In the genomic region with DNA sequence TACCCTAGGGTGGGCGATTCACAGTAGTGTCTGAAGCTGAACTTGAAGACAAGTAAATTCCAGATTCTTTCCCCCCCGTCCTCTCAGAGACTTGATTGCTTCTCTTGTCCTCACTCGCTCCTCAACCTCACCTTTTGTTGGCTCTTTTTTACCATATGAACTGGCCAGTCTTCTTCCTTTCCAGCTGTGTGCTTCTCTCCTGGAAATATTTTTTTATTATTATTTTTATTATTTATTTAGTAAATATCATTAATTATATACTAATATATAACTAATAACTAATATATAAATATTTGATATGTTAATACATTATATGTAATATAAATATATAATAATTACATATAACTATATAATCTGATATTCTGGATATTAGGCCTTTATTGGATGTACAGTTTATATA, we compare ENCODE assay signal across 1 cellular context.
TF ChIP-seq lines count a peak whose summit lies in the region.

No MANE protein-coding gene starts in this region.

TF ChIP-seq in GM23338, 12 proteins besides CTCF, POLR2A, EP300 and RAD21 (continued from another document):
- TF ChIP-seq, protein P1, sequence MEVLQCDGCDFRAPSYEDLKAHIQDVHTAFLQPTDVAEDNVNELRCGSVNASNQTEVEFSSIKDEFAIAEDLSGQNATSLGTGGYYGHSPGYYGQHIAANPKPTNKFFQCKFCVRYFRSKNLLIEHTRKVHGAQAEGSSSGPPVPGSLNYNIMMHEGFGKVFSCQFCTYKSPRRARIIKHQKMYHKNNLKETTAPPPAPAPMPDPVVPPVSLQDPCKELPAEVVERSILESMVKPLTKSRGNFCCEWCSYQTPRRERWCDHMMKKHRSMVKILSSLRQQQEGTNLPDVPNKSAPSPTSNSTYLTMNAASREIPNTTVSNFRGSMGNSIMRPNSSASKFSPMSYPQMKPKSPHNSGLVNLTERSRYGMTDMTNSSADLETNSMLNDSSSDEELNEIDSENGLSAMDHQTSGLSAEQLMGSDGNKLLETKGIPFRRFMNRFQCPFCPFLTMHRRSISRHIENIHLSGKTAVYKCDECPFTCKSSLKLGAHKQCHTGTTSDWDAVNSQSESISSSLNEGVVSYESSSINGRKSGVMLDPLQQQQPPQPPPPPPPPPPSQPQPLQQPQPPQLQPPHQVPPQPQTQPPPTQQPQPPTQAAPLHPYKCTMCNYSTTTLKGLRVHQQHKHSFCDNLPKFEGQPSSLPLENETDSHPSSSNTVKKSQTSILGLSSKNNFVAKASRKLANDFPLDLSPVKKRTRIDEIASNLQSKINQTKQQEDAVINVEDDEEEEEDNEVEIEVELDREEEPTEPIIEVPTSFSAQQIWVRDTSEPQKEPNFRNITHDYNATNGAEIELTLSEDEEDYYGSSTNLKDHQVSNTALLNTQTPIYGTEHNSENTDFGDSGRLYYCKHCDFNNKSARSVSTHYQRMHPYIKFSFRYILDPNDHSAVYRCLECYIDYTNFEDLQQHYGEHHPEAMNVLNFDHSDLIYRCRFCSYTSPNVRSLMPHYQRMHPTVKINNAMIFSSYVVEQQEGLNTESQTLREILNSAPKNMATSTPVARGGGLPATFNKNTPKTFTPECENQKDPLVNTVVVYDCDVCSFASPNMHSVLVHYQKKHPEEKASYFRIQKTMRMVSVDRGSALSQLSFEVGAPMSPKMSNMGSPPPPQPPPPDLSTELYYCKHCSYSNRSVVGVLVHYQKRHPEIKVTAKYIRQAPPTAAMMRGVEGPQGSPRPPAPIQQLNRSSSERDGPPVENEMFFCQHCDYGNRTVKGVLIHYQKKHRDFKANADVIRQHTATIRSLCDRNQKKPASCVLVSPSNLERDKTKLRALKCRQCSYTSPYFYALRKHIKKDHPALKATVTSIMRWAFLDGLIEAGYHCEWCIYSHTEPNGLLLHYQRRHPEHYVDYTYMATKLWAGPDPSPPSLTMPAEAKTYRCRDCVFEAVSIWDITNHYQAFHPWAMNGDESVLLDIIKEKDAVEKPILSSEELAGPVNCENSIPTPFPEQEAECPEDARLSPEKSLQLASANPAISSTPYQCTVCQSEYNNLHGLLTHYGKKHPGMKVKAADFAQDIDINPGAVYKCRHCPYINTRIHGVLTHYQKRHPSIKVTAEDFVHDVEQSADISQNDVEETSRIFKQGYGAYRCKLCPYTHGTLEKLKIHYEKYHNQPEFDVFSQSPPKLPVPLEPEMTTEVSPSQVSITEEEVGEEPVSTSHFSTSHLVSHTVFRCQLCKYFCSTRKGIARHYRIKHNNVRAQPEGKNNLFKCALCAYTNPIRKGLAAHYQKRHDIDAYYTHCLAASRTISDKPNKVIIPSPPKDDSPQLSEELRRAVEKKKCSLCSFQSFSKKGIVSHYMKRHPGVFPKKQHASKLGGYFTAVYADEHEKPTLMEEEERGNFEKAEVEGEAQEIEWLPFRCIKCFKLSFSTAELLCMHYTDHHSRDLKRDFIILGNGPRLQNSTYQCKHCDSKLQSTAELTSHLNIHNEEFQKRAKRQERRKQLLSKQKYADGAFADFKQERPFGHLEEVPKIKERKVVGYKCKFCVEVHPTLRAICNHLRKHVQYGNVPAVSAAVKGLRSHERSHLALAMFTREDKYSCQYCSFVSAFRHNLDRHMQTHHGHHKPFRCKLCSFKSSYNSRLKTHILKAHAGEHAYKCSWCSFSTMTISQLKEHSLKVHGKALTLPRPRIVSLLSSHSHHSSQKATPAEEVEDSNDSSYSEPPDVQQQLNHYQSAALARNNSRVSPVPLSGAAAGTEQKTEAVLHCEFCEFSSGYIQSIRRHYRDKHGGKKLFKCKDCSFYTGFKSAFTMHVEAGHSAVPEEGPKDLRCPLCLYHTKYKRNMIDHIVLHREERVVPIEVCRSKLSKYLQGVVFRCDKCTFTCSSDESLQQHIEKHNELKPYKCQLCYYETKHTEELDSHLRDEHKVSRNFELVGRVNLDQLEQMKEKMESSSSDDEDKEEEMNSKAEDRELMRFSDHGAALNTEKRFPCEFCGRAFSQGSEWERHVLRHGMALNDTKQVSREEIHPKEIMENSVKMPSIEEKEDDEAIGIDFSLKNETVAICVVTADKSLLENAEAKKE (CRISPR knock-in tag; IDR thresholded peaks at IDR 0.05) = no peak
